ENCODE assay signal across 8 cellular contexts in the genomic region with DNA sequence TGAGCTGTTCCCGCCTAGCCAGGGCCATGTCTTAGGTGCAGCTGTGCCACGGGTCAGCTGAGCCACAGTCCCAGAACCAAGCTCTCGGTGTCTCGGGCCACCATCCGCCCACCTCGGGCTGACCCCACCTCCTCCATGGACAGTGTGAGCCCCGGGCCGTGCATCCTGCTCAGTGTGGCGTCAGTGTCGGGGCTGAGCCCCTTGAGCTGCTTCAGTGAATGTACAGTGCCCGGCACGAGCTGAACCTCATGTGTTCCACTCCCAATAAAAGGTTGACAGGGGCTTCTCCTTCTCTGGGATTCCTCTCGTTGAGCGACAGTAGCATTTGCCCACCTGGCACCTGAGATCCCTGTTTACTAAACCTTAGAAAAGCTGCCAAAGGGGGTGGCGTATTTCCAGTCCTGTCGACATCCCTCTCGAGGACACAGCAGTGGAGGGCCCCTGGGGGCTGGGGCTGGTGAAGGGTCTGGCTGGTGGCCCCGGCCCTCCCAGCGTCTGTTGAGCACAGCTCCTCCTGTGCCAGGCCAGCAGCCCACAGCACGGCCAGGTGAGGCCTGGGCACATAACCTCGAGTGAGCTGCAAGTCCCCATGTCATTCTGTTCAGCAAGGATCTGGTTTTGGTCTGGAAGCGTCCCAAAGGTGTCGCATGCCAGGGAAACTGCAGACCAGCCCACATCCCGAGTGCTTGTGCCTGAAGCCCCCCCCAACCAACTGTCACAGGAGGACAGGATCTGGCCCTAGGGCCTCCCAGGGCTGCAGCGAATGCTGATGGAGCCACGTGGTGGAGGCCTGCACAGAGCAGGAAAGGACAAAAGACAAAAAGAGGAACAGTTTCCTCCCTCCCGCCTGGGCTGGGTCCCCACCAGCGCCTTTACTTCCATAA. TPM values are rescaled to one million over a fixed set of nuclear protein-coding genes. Genes with fewer than 3 reads are reported as not detected.
DNase-seq lines count a peak whose midpoint lies in the region; ATAC-seq, FAIRE-seq and TF ChIP-seq lines count a peak whose summit lies in the region.
"Had no signal": no experiment of that assay in that cellular context is flagged by ENCODE, and none has a peak within 500 bp of the region (broad histone marks: within the 10 kb centered on the region; RNA-seq: fewer than 3 reads in every experiment).

No MANE protein-coding gene starts in this region.

- H3K36me3 Mint-ChIP-seq in activated CD8-positive, alpha-beta T cell treated with anti-CD3 and anti-CD28 coated beads, Interleukin-2, amount 10 ng/mL, durations not matched to agents 7 days and 5 days (ENCODE audit: low read depth): no peaks in the 10 kb centered on the region
- peaks cover 4% of the 10 kb centered on the region for H3K36me3 Mint-ChIP-seq in activated CD4-positive, alpha-beta memory T cell treated with anti-CD3 and anti-CD28 coated beads, Interleukin-2, amount 10 ng/mL, durations not matched to agents 7 days and 5 days (ENCODE audit: low read depth)

- no peaks in the 10 kb centered on the region for H3K79me1 ChIP-seq in mesendoderm (ENCODE audit: low read length)

- WGBS in mesendoderm (ENCODE audit: extremely low coverage, insufficient coverage, low lambda C conversion rate): no CpG with 5 or more reads among the region's 28 CpGs

- no peak for ATAC-seq in activated CD8-positive, alpha-beta T cell treated with anti-CD3 and anti-CD28 coated beads, Interleukin-2, amount 10 ng/mL, durations not matched to agents 7 days and 5 days

- H3K9ac ChIP-seq in mesendoderm (ENCODE audit: low read length): no peak overlapping the region

- H3K4me3 ChIP-seq in NB4 (ENCODE audit: low read depth, low read length) (no peak overlapping the region), mesendoderm (ENCODE audit: low read length) (no peak overlapping the region)

- no peak overlapping the region for H3K27ac Mint-ChIP-seq in activated CD8-positive, alpha-beta T cell treated with anti-CD3 and anti-CD28 coated beads, Interleukin-2, amount 10 ng/mL, durations not matched to agents 7 days and 5 days
- no peak overlapping the region for H3K27ac Mint-ChIP-seq in activated CD4-positive, alpha-beta memory T cell treated with anti-CD3 and anti-CD28 coated beads, Interleukin-2, amount 10 ng/mL, durations not matched to agents 7 days and 5 days

- POLR2A ChIA-PET in activated CD8-positive, alpha-beta T cell treated with anti-CD3 and anti-CD28 coated beads, Interleukin-2, amount 10 ng/mL, durations not matched to agents 7 days and 5 days (lab: Charles Lee): interaction anchor here (1.2 kb wide), 1 partner anchor 21 kb away, joined by 3 read pairs; a partner anchor contains a TSS
- POLR2A ChIA-PET in activated CD4-positive, alpha-beta memory T cell treated with anti-CD3 and anti-CD28 coated beads, Interleukin-2, amount 10 ng/mL, durations not matched to agents 7 days and 5 days (lab: Charles Lee): no interaction called here

- H3K79me2 ChIP-seq in mesendoderm (ENCODE audit: control insufficient read depth, insufficient read depth, low read length): no peaks in the 10 kb centered on the region

- no peak overlapping the region for H2BK5ac ChIP-seq in mesendoderm (ENCODE audit: low read length)

- no peaks in the 10 kb centered on the region for H3K27me3 Mint-ChIP-seq in activated CD8-positive, alpha-beta T cell treated with anti-CD3 and anti-CD28 coated beads, Interleukin-2, amount 10 ng/mL, durations not matched to agents 7 days and 5 days (ENCODE audit: low read depth)
- no peaks in the 10 kb centered on the region for H3K27me3 Mint-ChIP-seq in activated CD4-positive, alpha-beta memory T cell treated with anti-CD3 and anti-CD28 coated beads, Interleukin-2, amount 10 ng/mL, durations not matched to agents 7 days and 5 days

- H2BK15ac ChIP-seq in mesendoderm (replicated peaks; ENCODE audit: low read depth): no peak overlapping the region

- H3K23ac ChIP-seq in mesendoderm (ENCODE audit: low read length): no peak overlapping the region

- H4K5ac ChIP-seq in mesendoderm (ENCODE audit: low read length): no peak overlapping the region

- H3K27ac ChIP-seq in mesendoderm (ENCODE audit: low read depth, low read length): no peak overlapping the region

- no peak overlapping the region for H2BK120ac ChIP-seq in mesendoderm (ENCODE audit: low read depth, low read length)

- H3K4me1 ChIP-seq in mesendoderm (ENCODE audit: control insufficient read depth, low read depth, low read length): peaks cover 4% of the 10 kb centered on the region

- DNase-seq in NB4 (ENCODE audit: low read depth) (peak; percentile 60), cerebellum (ENCODE audit: low spot score) (peak; percentile 80), mesendoderm (no peak), urothelium cell line (ENCODE audit: low spot score) (peak; percentile 62)
- no peak for DNase-seq in central memory CD4-positive, alpha-beta T cell
- DNase-seq in activated CD8-positive, alpha-beta T cell treated with anti-CD3 and anti-CD28 coated beads, Interleukin-2, amount 10 ng/mL, durations not matched to agents 7 days and 5 days: no peak
- DNase-seq in activated CD4-positive, alpha-beta memory T cell treated with anti-CD3 and anti-CD28 coated beads, Interleukin-2, amount 10 ng/mL, durations not matched to agents 7 days and 5 days: no peak
- DNase-seq: NCI-H526 treated with DMSO at 0.1 percent for 48 hours had no signal

- TF ChIP-seq POLR2A in NB4 (IDR thresholded peaks at IDR 0.05; ENCODE audit: extremely low read depth, insufficient read length): no peak

- no peak overlapping the region for H3K18ac ChIP-seq in mesendoderm (ENCODE audit: low read length)

- no peak for TF ChIP-seq CTCF in NB4 (IDR thresholded peaks at IDR 0.05; ENCODE audit: low read depth, low read length)

- no peak overlapping the region for H2AK5ac ChIP-seq in mesendoderm (ENCODE audit: low read length)

- H3K4me1 Mint-ChIP-seq in activated CD8-positive, alpha-beta T cell treated with anti-CD3 and anti-CD28 coated beads, Interleukin-2, amount 10 ng/mL, durations not matched to agents 7 days and 5 days (ENCODE audit: low read depth): peaks cover 8% of the 10 kb centered on the region
- peaks cover 9% of the 10 kb centered on the region for H3K4me1 Mint-ChIP-seq in activated CD4-positive, alpha-beta memory T cell treated with anti-CD3 and anti-CD28 coated beads, Interleukin-2, amount 10 ng/mL, durations not matched to agents 7 days and 5 days

- H3K36me3 ChIP-seq in mesendoderm (ENCODE audit: control insufficient read depth, insufficient read depth, low read length): no peaks in the 10 kb centered on the region

- no peak overlapping the region for H4K8ac ChIP-seq in mesendoderm (ENCODE audit: low read depth, low read length)

- CTCF ChIA-PET in activated CD8-positive, alpha-beta T cell treated with anti-CD3 and anti-CD28 coated beads, Interleukin-2, amount 10 ng/mL, durations not matched to agents 7 days and 5 days (lab: Charles Lee): no interaction called here
- CTCF ChIA-PET in activated CD4-positive, alpha-beta memory T cell treated with anti-CD3 and anti-CD28 coated beads, Interleukin-2, amount 10 ng/mL, durations not matched to agents 7 days and 5 days (lab: Charles Lee): no interaction called here

- no peak overlapping the region for H3K4me3 Mint-ChIP-seq in activated CD8-positive, alpha-beta T cell treated with anti-CD3 and anti-CD28 coated beads, Interleukin-2, amount 10 ng/mL, durations not matched to agents 7 days and 5 days
- H3K4me3 Mint-ChIP-seq in activated CD4-positive, alpha-beta memory T cell treated with anti-CD3 and anti-CD28 coated beads, Interleukin-2, amount 10 ng/mL, durations not matched to agents 7 days and 5 days: no peak overlapping the region

- no peak for FAIRE-seq in urothelium cell line (lab: Jason Lieb, UNC)

- no peak overlapping the region for H3K4me2 ChIP-seq in mesendoderm (ENCODE audit: low read length)

- no peaks in the 10 kb centered on the region for H3K9me3 Mint-ChIP-seq in activated CD8-positive, alpha-beta T cell treated with anti-CD3 and anti-CD28 coated beads, Interleukin-2, amount 10 ng/mL, durations not matched to agents 7 days and 5 days (ENCODE audit: insufficient read depth)
- H3K9me3 Mint-ChIP-seq in activated CD4-positive, alpha-beta memory T cell treated with anti-CD3 and anti-CD28 coated beads, Interleukin-2, amount 10 ng/mL, durations not matched to agents 7 days and 5 days: no peaks in the 10 kb centered on the region

- H3K56ac ChIP-seq in mesendoderm (ENCODE audit: low read length): peak overlapping the region; percentile 15

- H3K4ac ChIP-seq in mesendoderm (ENCODE audit: low read depth, low read length): no peak overlapping the region

- H3K27me3 ChIP-seq in mesendoderm (ENCODE audit: insufficient read depth, low read length, poor library complexity): no peaks in the 10 kb centered on the region

RNA-seq across cellular contexts. Expression of a gene that starts 21.2 kb away (rescaled TPM):
- total RNA-seq in cerebellum: 61.5 TPM
- 24.7 TPM for polyA plus RNA-seq in mesendoderm (2013, experiment 1 of 2)
- 24.4 TPM for polyA plus RNA-seq in mesendoderm (2013, experiment 2 of 2)
- total RNA-seq in activated CD8-positive, alpha-beta T cell treated with anti-CD3 and anti-CD28 coated beads, Interleukin-2, amount 10 ng/mL, durations not matched to agents 7 days and 5 days: 10 to 100 TPM; 33.9 TPM
- 10 to 100 TPM; 28.4 to 29.8 TPM for total RNA-seq in activated CD4-positive, alpha-beta memory T cell treated with anti-CD3 and anti-CD28 coated beads, Interleukin-2, amount 10 ng/mL, durations not matched to agents 7 days and 5 days

RNA-seq across cellular contexts. Expression of a gene that starts 31.2 kb away (rescaled TPM):
- total RNA-seq in cerebellum: 38.0 TPM
- 25.3 TPM for polyA plus RNA-seq in mesendoderm (2013, experiment 1 of 2)
- 26.1 TPM for polyA plus RNA-seq in mesendoderm (2013, experiment 2 of 2)
- 10 to 100 TPM; 31.9 TPM for total RNA-seq in activated CD8-positive, alpha-beta T cell treated with anti-CD3 and anti-CD28 coated beads, Interleukin-2, amount 10 ng/mL, durations not matched to agents 7 days and 5 days
- total RNA-seq in activated CD4-positive, alpha-beta memory T cell treated with anti-CD3 and anti-CD28 coated beads, Interleukin-2, amount 10 ng/mL, durations not matched to agents 7 days and 5 days: 10 to 100 TPM; 47.7 to 48.2 TPM

Comparison
In these comparisons a context has a peak if more than half of its experiments do, and no peak if none do; other contexts are left out.
1. DNase-seq: peak in NB4 (single experiment), cerebellum (single experiment) and urothelium cell line (single experiment); none in mesendoderm (single experiment), central memory CD4-positive, alpha-beta T cell (single experiment), activated CD8-positive, alpha-beta T cell treated with anti-CD3 and anti-CD28 coated beads, Interleukin-2, amount 10 ng/mL, durations not matched to agents 7 days and 5 days (single experiment) and activated CD4-positive, alpha-beta memory T cell treated with anti-CD3 and anti-CD28 coated beads, Interleukin-2, amount 10 ng/mL, durations not matched to agents 7 days and 5 days (single experiment).